ENCODE assay signal across 1 cellular context in the genomic region with DNA sequence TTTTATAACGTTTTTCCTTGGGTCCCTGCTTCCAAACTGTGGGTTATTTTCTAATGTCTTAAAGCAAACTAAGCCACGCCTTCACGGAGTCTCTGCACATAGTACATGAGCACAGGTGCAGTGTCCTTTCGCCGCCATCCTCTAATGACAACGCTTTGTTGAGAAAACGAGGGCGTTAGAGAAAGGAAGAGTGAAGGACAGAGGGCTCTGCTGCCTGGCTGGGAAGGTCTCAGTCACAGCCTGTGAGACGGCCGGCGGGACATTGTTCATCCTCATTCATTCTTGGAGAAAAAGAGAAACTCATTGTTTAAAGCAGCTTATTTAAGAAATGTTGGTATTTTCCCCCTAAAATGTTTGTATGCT.
TF ChIP-seq lines count a peak whose summit lies in the region.

No MANE protein-coding gene starts in this region.

TF ChIP-seq in A549, 52 proteins besides CTCF, POLR2A, EP300 and RAD21 (continued from another document):
- no peak for TF ChIP-seq MAZ (IDR thresholded peaks at IDR 0.05; ENCODE audit: borderline replicate concordance, low read depth, low read length)
- no peak for TF ChIP-seq SREBF2 (IDR thresholded peaks at IDR 0.05)
- TF ChIP-seq TP53 (CRISPR knock-in tag; IDR thresholded peaks at IDR 0.05): no peak
- no peak for TF ChIP-seq CBX2 (IDR thresholded peaks at IDR 0.05; ENCODE audit: borderline replicate concordance, low read depth)
- TF ChIP-seq MYC (IDR thresholded peaks at IDR 0.05; ENCODE audit: borderline replicate concordance, low read length): no peak
- TF ChIP-seq ZNF302 (CRISPR knock-in tag; IDR thresholded peaks at IDR 0.05): no peak
- no peak for TF ChIP-seq POLR2AphosphoS2 (conservative IDR thresholded peaks at IDR 0.05; ENCODE audit: low read length)
- no peak for TF ChIP-seq NFE2L2 (conservative IDR thresholded peaks at IDR 0.05; ENCODE audit: low read length)
